ENCODE assay signal across 1 cellular context in genomic region chr3:37974121-37974927, GRCh38.
TF ChIP-seq lines count a peak whose summit lies in the region.

No MANE protein-coding gene starts in this region.

TF ChIP-seq in HepG2, 621 proteins besides CTCF, POLR2A, EP300 and RAD21 (continued from another document):
- TF ChIP-seq, protein P1, sequence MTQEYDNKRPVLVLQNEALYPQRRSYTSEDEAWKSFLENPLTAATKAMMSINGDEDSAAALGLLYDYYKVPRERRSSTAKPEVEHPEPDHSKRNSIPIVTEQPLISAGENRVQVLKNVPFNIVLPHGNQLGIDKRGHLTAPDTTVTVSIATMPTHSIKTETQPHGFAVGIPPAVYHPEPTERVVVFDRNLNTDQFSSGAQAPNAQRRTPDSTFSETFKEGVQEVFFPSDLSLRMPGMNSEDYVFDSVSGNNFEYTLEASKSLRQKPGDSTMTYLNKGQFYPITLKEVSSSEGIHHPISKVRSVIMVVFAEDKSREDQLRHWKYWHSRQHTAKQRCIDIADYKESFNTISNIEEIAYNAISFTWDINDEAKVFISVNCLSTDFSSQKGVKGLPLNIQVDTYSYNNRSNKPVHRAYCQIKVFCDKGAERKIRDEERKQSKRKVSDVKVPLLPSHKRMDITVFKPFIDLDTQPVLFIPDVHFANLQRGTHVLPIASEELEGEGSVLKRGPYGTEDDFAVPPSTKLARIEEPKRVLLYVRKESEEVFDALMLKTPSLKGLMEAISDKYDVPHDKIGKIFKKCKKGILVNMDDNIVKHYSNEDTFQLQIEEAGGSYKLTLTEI (CRISPR knock-in tag; conservative IDR thresholded peaks at IDR 0.05): no peak
- TF ChIP-seq RARA (CRISPR knock-in tag; IDR thresholded peaks at IDR 0.05) (no peak), ZBTB7B (CRISPR knock-in tag; IDR thresholded peaks at IDR 0.05) (0 out of 2 replicates have a peak, but pooled peaks have one; percentile 22), FOXA1 (IDR thresholded peaks at IDR 0.05) (no peak), FOXA1 (CRISPR knock-in tag; IDR thresholded peaks at IDR 0.05) (peak; percentile 61), ZNF644 (CRISPR knock-in tag; IDR thresholded peaks at IDR 0.05; ENCODE audit: low read depth) (no peak), AKAP8 (CRISPR knock-in tag; IDR thresholded peaks at IDR 0.05) (no peak), ZBTB46 (CRISPR knock-in tag; IDR thresholded peaks at IDR 0.05; ENCODE audit: borderline replicate concordance) (no peak), ZNF687 (CRISPR knock-in tag; IDR thresholded peaks at IDR 0.05) (peak; percentile 43), ARHGAP35 (CRISPR knock-in tag; IDR thresholded peaks at IDR 0.05; ENCODE audit: borderline replicate concordance) (no peak), TBX2 (CRISPR knock-in tag; IDR thresholded peaks at IDR 0.05; ENCODE audit: borderline replicate concordance) (0 out of 2 replicates have a peak, but pooled peaks have one; percentile 27), ZBTB34 (CRISPR knock-in tag; IDR thresholded peaks at IDR 0.05) (no peak), ZNF597 (CRISPR knock-in tag; IDR thresholded peaks at IDR 0.05) (no peak)
- TF ChIP-seq, protein P2, sequence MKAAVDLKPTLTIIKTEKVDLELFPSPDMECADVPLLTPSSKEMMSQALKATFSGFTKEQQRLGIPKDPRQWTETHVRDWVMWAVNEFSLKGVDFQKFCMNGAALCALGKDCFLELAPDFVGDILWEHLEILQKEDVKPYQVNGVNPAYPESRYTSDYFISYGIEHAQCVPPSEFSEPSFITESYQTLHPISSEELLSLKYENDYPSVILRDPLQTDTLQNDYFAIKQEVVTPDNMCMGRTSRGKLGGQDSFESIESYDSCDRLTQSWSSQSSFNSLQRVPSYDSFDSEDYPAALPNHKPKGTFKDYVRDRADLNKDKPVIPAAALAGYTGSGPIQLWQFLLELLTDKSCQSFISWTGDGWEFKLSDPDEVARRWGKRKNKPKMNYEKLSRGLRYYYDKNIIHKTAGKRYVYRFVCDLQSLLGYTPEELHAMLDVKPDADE (CRISPR knock-in tag; IDR thresholded peaks at IDR 0.05): no peak
